ENCODE assay signal across 9 cellular contexts in the genomic region with DNA sequence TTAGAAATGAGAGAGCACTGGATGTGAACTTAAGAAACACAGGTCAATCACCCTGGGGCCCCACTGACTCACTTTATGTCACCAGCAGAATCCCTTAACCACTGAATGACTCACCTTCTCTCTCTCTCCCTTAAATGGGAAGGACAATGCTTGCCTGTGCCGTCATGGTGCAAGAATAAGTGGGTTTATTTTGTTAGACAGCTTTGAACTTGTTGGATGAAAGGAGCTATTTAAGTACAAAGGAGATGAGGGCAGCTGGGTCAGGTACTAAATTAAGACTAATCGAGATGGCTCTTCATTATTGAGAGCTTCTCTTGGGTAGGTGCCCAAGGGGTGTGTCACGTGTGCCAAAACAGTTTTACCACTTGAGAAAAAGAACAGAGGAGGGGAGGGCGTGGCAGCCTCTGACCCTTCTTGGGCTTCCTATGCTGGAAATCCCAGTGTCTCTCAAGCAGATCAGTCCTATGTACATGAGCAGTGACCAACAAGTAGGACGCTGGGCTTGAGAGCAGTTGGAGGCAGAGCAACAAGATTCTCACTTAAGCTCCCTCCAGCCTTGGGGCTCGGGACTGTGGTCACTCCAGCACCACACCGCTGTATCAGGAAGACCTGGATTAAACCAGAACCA. TPM values are rescaled to one million over a fixed set of nuclear protein-coding genes. Genes with fewer than 3 reads are reported as not detected.
A peak's percentile ranks its signal among the peaks of the same experiment; 100 is the strongest.
DNase-seq lines count a peak whose midpoint lies in the region; ATAC-seq and TF ChIP-seq lines count a peak whose summit lies in the region.
"Had no signal": no experiment of that assay in that cellular context is flagged by ENCODE, and none has a peak within 500 bp of the region (broad histone marks: within the 10 kb centered on the region; RNA-seq: fewer than 3 reads in every experiment).

No MANE protein-coding gene starts in this region.

- no peaks in the 10 kb centered on the region for H3K27me3 Mint-ChIP-seq in T-helper 17 cell
- H3K27me3 Mint-ChIP-seq in effector memory CD8-positive, alpha-beta T cell, result peaks cover 6 to 10% of the 10 kb centered on the region in 2 donors

- peak; percentile 79 for ATAC-seq in T-helper 17 cell
- peak; percentile 85 for ATAC-seq in effector memory CD8-positive, alpha-beta T cell (replicated peaks)
- no peak for ATAC-seq in GM21447 (IDR thresholded peaks at IDR 0.05; ENCODE audit: unreplicated experiment)
- no peak for ATAC-seq in GM19467 (IDR thresholded peaks at IDR 0.05; ENCODE audit: unreplicated experiment)

- H3K9me3 ChIP-seq in T-helper 17 cell (ENCODE audit: control insufficient read depth, low read length, poor library complexity, severe bottlenecking) (no peaks in the 10 kb centered on the region), colonic mucosa (no peaks in the 10 kb centered on the region)

- peaks cover 4% of the 10 kb centered on the region for H3K27me3 ChIP-seq in colonic mucosa

- no peak overlapping the region for H3K27ac ChIP-seq in colonic mucosa

- H3K4me1 ChIP-seq in colonic mucosa, result no peaks in the 10 kb centered on the region

- H3K9me3 Mint-ChIP-seq in effector memory CD8-positive, alpha-beta T cell, result no peaks in the 10 kb centered on the region
- H3K9me3 Mint-ChIP-seq: activated B cell treated with CpG ODN at 0.5 μM for 24 hours had no signal

- no peak overlapping the region for H3K4me3 ChIP-seq in colonic mucosa

- no peaks in the 10 kb centered on the region for H3K36me3 Mint-ChIP-seq in T-helper 17 cell (ENCODE audit: low read depth)
- no peaks in the 10 kb centered on the region for H3K36me3 Mint-ChIP-seq in effector memory CD8-positive, alpha-beta T cell (ENCODE audit: insufficient read depth)

- no peaks in the 10 kb centered on the region for H3K36me3 ChIP-seq in colonic mucosa

- intact Hi-C loops in colonic mucosa (cut with DNase I), result no loop called here

- TF ChIP-seq CTCF in colonic mucosa (IDR thresholded peaks at IDR 0.05), result no peak

- H3K27ac Mint-ChIP-seq in T-helper 17 cell, result peak overlapping the region; percentile 46
- H3K27ac Mint-ChIP-seq in effector memory CD8-positive, alpha-beta T cell, result peak overlapping the region; percentile 29 to 59
- H3K27ac Mint-ChIP-seq: activated B cell treated with CpG ODN at 0.5 μM for 24 hours had no signal

- peak overlapping the region; percentile 43 for H3K4me3 Mint-ChIP-seq in T-helper 17 cell
- peak overlapping the region; percentile 4 to 28 for H3K4me3 Mint-ChIP-seq in effector memory CD8-positive, alpha-beta T cell
- H3K4me3 Mint-ChIP-seq: activated B cell treated with CpG ODN at 0.5 μM for 24 hours had no signal

- H3K4me1 Mint-ChIP-seq in T-helper 17 cell, result peaks cover 39% of the 10 kb centered on the region
- H3K4me1 Mint-ChIP-seq in effector memory CD8-positive, alpha-beta T cell (ENCODE audit: low read depth in 2 of 2), result peaks cover 16 to 33% of the 10 kb centered on the region in 2 donors
- H3K4me1 Mint-ChIP-seq: activated B cell treated with CpG ODN at 0.5 μM for 24 hours had no signal

- DNase-seq in activated CD4-positive, alpha-beta T cell treated with anti-CD3 and anti-CD28 coated beads for 48 hours, result peak; percentile 79
- no peak for DNase-seq in activated CD4-positive, alpha-beta T cell treated with anti-CD3 and anti-CD28 coated beads for 1 hour
- DNase-seq in T-helper 17 cell, result no peak
- DNase-seq in effector memory CD8-positive, alpha-beta T cell, result no peak
- DNase-seq in stimulated activated CD4-positive, alpha-beta T cell treated with anti-CD3 and anti-CD28 coated beads, Interleukin-4, amount 100 ng/mL, for 1 hour, result peak; percentile 27
- no peak for DNase-seq in colonic mucosa
- DNase-seq: activated B cell treated with CpG ODN at 0.5 μM for 24 hours had no signal

- no peak overlapping the region for H3K9ac ChIP-seq in colonic mucosa (ENCODE audit: low read depth in 2 of 2, low read length in 2 of 2)

RNA-seq across cellular contexts. Expression of gene KRT31, which starts 6.7 kb away (rescaled TPM):
- not detected for total RNA-seq in T-helper 17 cell
- total RNA-seq in colonic mucosa, result not detected
- total RNA-seq: activated B cell treated with CpG ODN at 0.5 μM for 24 hours had no signal

RNA-seq across cellular contexts. Expression of gene KRT37, which starts 20.2 kb away (rescaled TPM):
- total RNA-seq in T-helper 17 cell (not detected), colonic mucosa (not detected)
- total RNA-seq: activated B cell treated with CpG ODN at 0.5 μM for 24 hours had no signal

RNA-seq across cellular contexts. Expression of gene KRT34, which starts 22.0 kb away (rescaled TPM):
- total RNA-seq in T-helper 17 cell, result not detected
- total RNA-seq in colonic mucosa, result not detected
- total RNA-seq: activated B cell treated with CpG ODN at 0.5 μM for 24 hours had no signal

RNA-seq across cellular contexts. Expression of gene KRT33B, which starts 34.5 kb away (rescaled TPM):
- total RNA-seq in T-helper 17 cell (not detected), colonic mucosa (not detected)
- total RNA-seq: activated B cell treated with CpG ODN at 0.5 μM for 24 hours had no signal

RNA-seq across cellular contexts. Expression of gene KRT38, which starts 36.6 kb away (rescaled TPM):
- not detected for total RNA-seq in T-helper 17 cell
- total RNA-seq in colonic mucosa, result not detected
- total RNA-seq: activated B cell treated with CpG ODN at 0.5 μM for 24 hours had no signal

Comparison
In these comparisons a context has a peak if more than half of its experiments do, and no peak if none do; other contexts are left out.
1. DNase-seq: peak in activated CD4-positive, alpha-beta T cell treated with anti-CD3 and anti-CD28 coated beads for 48 hours (single experiment) and stimulated activated CD4-positive, alpha-beta T cell treated with anti-CD3 and anti-CD28 coated beads, Interleukin-4, amount 100 ng/mL, for 1 hour (single experiment); none in activated CD4-positive, alpha-beta T cell treated with anti-CD3 and anti-CD28 coated beads for 1 hour (single experiment), T-helper 17 cell (0 of 3), effector memory CD8-positive, alpha-beta T cell (0 of 3) and colonic mucosa (single experiment).
2. ATAC-seq: peak in T-helper 17 cell (single experiment) and effector memory CD8-positive, alpha-beta T cell (single experiment); none in GM21447 (single experiment) and GM19467 (single experiment).